13 cellular contexts compared by ENCODE assay signal in the genomic region with DNA sequence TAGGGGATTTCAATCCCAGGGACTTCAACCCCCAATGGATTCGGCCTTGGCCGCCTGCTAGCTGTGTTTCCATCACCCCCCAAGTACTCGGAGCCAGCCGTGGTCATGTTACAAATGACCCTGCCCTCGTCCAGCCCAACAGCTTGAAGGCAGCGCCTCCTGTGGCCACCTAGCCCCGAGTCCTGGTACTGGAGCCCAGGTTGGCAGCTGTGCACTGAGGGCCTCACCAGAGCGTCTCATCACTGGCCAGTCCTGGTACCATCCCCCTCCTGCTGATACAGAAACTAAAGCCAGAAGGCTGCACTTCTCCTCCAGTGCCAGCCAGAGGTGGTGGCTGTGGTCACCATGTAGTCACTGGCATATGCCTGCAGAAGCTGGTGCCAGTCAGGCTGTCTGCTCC. TPM values are rescaled to one million over a fixed set of nuclear protein-coding genes. Genes with fewer than 3 reads are reported as not detected.
A peak's percentile ranks its signal among the peaks of the same experiment; 100 is the strongest.
DNase-seq lines count a peak whose midpoint lies in the region; ATAC-seq, FAIRE-seq and TF ChIP-seq lines count a peak whose summit lies in the region.
"Had no signal": no experiment of that assay in that cellular context is flagged by ENCODE, and none has a peak within 500 bp of the region (broad histone marks: within the 10 kb centered on the region; RNA-seq: fewer than 3 reads in every experiment).

No MANE protein-coding gene starts in this region.

- DNase-seq in AG08396 (ENCODE audit: low spot score): peak; percentile 50
- DNase-seq in H4 (ENCODE audit: low spot score): peak; percentile 89
- DNase-seq in SW480 (ENCODE audit: low spot score): peak; percentile 34
- peak; percentile 89 for DNase-seq in iPS-NIHi11 (ENCODE audit: low spot score)
- no peak for DNase-seq in activated CD8-positive, alpha-beta T cell treated with anti-CD3 and anti-CD28 coated beads for 36 hours
- DNase-seq in activated T-cell treated with anti-CD3 and anti-CD28 coated beads, Interleukin-2, amount 50 U/mL, for 72 hours: no peak
- no peak for DNase-seq in central memory CD4-positive, alpha-beta T cell
- DNase-seq in kidney: no peak
- DNase-seq: GOT3, KBM-7 had no signal

- no peaks in the 10 kb centered on the region for H3K9me3 Mint-ChIP-seq in activated CD8-positive, alpha-beta T cell treated with anti-CD3 and anti-CD28 coated beads for 36 hours
- H3K9me3 Mint-ChIP-seq in activated T-cell treated with anti-CD3 and anti-CD28 coated beads, Interleukin-2, amount 50 U/mL, for 72 hours: no peaks in the 10 kb centered on the region

- H3K4me3 ChIP-seq in kidney (ENCODE audit: low read length in 2 of 2): no peak overlapping the region
- H3K4me3 ChIP-seq: adrenal gland, vagina had no signal

- intact Hi-C loops in activated CD8-positive, alpha-beta T cell treated with anti-CD3 and anti-CD28 coated beads for 36 hours (cut with micrococcal nuclease): no loop called here
- intact Hi-C loops in kidney (cut with DNase I): no loop called here

- H3K36me3 ChIP-seq in kidney (ENCODE audit: control insufficient read depth in 1 of 2, insufficient read depth in 2 of 2, low read length in 2 of 2): no peaks in the 10 kb centered on the region
- H3K36me3 ChIP-seq: adrenal gland, vagina had no signal

- POLR2A ChIA-PET in activated CD8-positive, alpha-beta T cell treated with anti-CD3 and anti-CD28 coated beads for 36 hours (lab: Charles Lee): no interaction called here

- H3K27ac ChIP-seq in kidney (ENCODE audit: low read depth in 2 of 2, low read length in 2 of 2): no peak overlapping the region
- H3K27ac ChIP-seq: adrenal gland, vagina had no signal

- no peak overlapping the region for H3K27ac Mint-ChIP-seq in activated CD8-positive, alpha-beta T cell treated with anti-CD3 and anti-CD28 coated beads for 36 hours
- H3K27ac Mint-ChIP-seq in activated T-cell treated with anti-CD3 and anti-CD28 coated beads, Interleukin-2, amount 50 U/mL, for 72 hours: no peak overlapping the region

- no peaks in the 10 kb centered on the region for H3K36me3 Mint-ChIP-seq in activated CD8-positive, alpha-beta T cell treated with anti-CD3 and anti-CD28 coated beads for 36 hours (ENCODE audit: low read depth)
- no peaks in the 10 kb centered on the region for H3K36me3 Mint-ChIP-seq in activated T-cell treated with anti-CD3 and anti-CD28 coated beads, Interleukin-2, amount 50 U/mL, for 72 hours (ENCODE audit: insufficient read depth in 2 of 2)

- TF ChIP-seq CTCF in activated CD8-positive, alpha-beta T cell treated with anti-CD3 and anti-CD28 coated beads for 36 hours (IDR thresholded peaks at IDR 0.05): no peak
- TF ChIP-seq CTCF in kidney (IDR thresholded peaks at IDR 0.05; ENCODE audit: borderline replicate concordance, extremely low read depth, insufficient read depth): no peak

- no peaks in the 10 kb centered on the region for H3K27me3 Mint-ChIP-seq in activated CD8-positive, alpha-beta T cell treated with anti-CD3 and anti-CD28 coated beads for 36 hours
- H3K27me3 Mint-ChIP-seq in activated T-cell treated with anti-CD3 and anti-CD28 coated beads, Interleukin-2, amount 50 U/mL, for 72 hours (ENCODE audit: low read depth): no peaks in the 10 kb centered on the region

- peaks cover 0 to 2% of the 10 kb centered on the region in 2 donors for H3K9me3 ChIP-seq in kidney (ENCODE audit: control insufficient read depth in 1 of 2, low read length in 2 of 2)
- H3K9me3 ChIP-seq: adrenal gland, vagina had no signal

- CTCF ChIA-PET in activated CD8-positive, alpha-beta T cell treated with anti-CD3 and anti-CD28 coated beads for 36 hours (lab: Charles Lee): no interaction called here

- no peaks in the 10 kb centered on the region for H3K4me1 Mint-ChIP-seq in activated CD8-positive, alpha-beta T cell treated with anti-CD3 and anti-CD28 coated beads for 36 hours (ENCODE audit: low read depth)
- H3K4me1 Mint-ChIP-seq in activated T-cell treated with anti-CD3 and anti-CD28 coated beads, Interleukin-2, amount 50 U/mL, for 72 hours (ENCODE audit: low read depth): no peaks in the 10 kb centered on the region

- no peak overlapping the region for H3K4me3 Mint-ChIP-seq in activated CD8-positive, alpha-beta T cell treated with anti-CD3 and anti-CD28 coated beads for 36 hours
- H3K4me3 Mint-ChIP-seq in activated T-cell treated with anti-CD3 and anti-CD28 coated beads, Interleukin-2, amount 50 U/mL, for 72 hours: no peak overlapping the region

- ATAC-seq in activated CD8-positive, alpha-beta T cell treated with anti-CD3 and anti-CD28 coated beads for 36 hours: no peak
- ATAC-seq in activated T-cell treated with anti-CD3 and anti-CD28 coated beads, Interleukin-2, amount 50 U/mL, for 72 hours (replicated peaks in 1 of 2): no peak

- no peaks in the 10 kb centered on the region for H3K4me1 ChIP-seq in kidney (ENCODE audit: control insufficient read depth in 1 of 2, insufficient read depth in 1 of 2, low read depth in 1 of 2, low read length in 2 of 2)
- H3K4me1 ChIP-seq: adrenal gland had no signal

- no peak for FAIRE-seq in kidney (lab: Jason Lieb, UNC)
- FAIRE-seq: islet of Langerhans had no signal

- no peak overlapping the region for H3K9ac ChIP-seq in kidney (ENCODE audit: low read length in 2 of 2)

RNA-seq across cellular contexts. Expression of gene FADD, which starts 44.9 kb away (rescaled TPM):
- 23.2 and 35.2 TPM in 2 replicates for total RNA-seq in H4 (2014; rRNA removed; shearing (Covaris generic))
- 10 to 100 TPM; 27.6 to 29.6 TPM for total RNA-seq in activated CD8-positive, alpha-beta T cell treated with anti-CD3 and anti-CD28 coated beads for 36 hours
- 10 to 100 TPM; 27.0 to 31.4 TPM for total RNA-seq in activated T-cell treated with anti-CD3 and anti-CD28 coated beads, Interleukin-2, amount 50 U/mL, for 72 hours
- 31.5 TPM for total RNA-seq in kidney
- 27.8 TPM for polyA plus RNA-seq in kidney (ENCODE audit: insufficient read depth, low read depth, low replicate concordance)

Comparison
In these comparisons a context has a peak if more than half of its experiments do, and no peak if none do; other contexts are left out.
1. DNase-seq: peak in AG08396 (single experiment), H4 (single experiment), SW480 (single experiment) and iPS-NIHi11 (single experiment); none in activated CD8-positive, alpha-beta T cell treated with anti-CD3 and anti-CD28 coated beads for 36 hours (single experiment), activated T-cell treated with anti-CD3 and anti-CD28 coated beads, Interleukin-2, amount 50 U/mL, for 72 hours (0 of 2), central memory CD4-positive, alpha-beta T cell (single experiment) and kidney (single experiment).